In genomic region chr5:68454172-68454571, GRCh38 we compare ENCODE assay signal across 33 cellular contexts.
"Had no signal": no experiment of that assay in that cellular context is flagged by ENCODE, and none has a peak within 500 bp of the region (broad histone marks: within the 10 kb centered on the region; RNA-seq: fewer than 3 reads in every experiment).

No MANE protein-coding gene starts in this region.

- H3K27me3 ChIP-seq: adrenal gland, body of pancreas, brain microvascular endothelial cell, breast epithelium had no signal

- H3K27ac ChIP-seq: adrenal gland, body of pancreas, brain microvascular endothelial cell, breast epithelium, VCaP had no signal

- FAIRE-seq: TTC549 had no signal

- ATAC-seq: activated CD8-positive, alpha-beta T cell treated with anti-CD3 and anti-CD28 coated beads for 36 hours; activated naive CD4-positive, alpha-beta T cell treated with anti-CD3 and anti-CD28 coated beads, Interleukin-2, amount 50 U/mL, for 72 hours; activated T-cell treated with anti-CD3 and anti-CD28 coated beads, Interleukin-2, amount 50 U/mL, for 4 hours; activated T-cell treated with anti-CD3 and anti-CD28 coated beads, Interleukin-2, amount 50 U/mL, for 72 hours; activated T-helper 17 cell treated with anti-CD3 and anti-CD28 coated beads, Interleukin-2, amount 50 U/mL, for 72 hours; body of pancreas had no signal

- H3K36me3 ChIP-seq: adrenal gland, brain microvascular endothelial cell, breast epithelium had no signal

- H3K4me1 ChIP-seq: breast epithelium had no signal

- H3K9me3 ChIP-seq: adrenal gland, body of pancreas, breast epithelium had no signal

- H3K4me3 ChIP-seq: adrenal gland, body of pancreas, breast epithelium had no signal

- DNase-seq: activated B cell treated with CpG ODN at 0.5 μM for 24 hours; activated CD4-positive, alpha-beta memory T cell treated with anti-CD3 and anti-CD28 coated beads for 36 hours; activated CD4-positive, alpha-beta T cell treated with anti-CD3 and anti-CD28 coated beads for 4 hours; activated CD4-positive, alpha-beta T cell treated with anti-CD3 and anti-CD28 coated beads, Interleukin-2, amount 10 ng/mL, durations not matched to agents 24 days and 14 days; activated CD4-positive, alpha-beta T cell treated with anti-CD3 and anti-CD28 coated beads, Interleukin-2, amount 50 U/mL, for 1 hour; activated CD4-positive, alpha-beta T cell treated with anti-CD3 and anti-CD28 coated beads, Interleukin-2, amount 50 U/mL, for 4 hours; activated CD4-positive, CD25-positive, alpha-beta regulatory T cell treated with anti-CD3 and anti-CD28 coated beads, Interleukin-2, amount 50 U/mL, for 72 hours; activated CD8-positive, alpha-beta memory T cell treated with anti-CD3 and anti-CD28 coated beads, Interleukin-2, amount 50 U/mL, for 4 hours; activated CD8-positive, alpha-beta T cell treated with anti-CD3 and anti-CD28 coated beads for 36 hours; activated effector memory CD4-positive, alpha-beta T cell treated with anti-CD3 and anti-CD28 coated beads, Interleukin-2, amount 50 U/mL, for 16 hours; activated gamma-delta T cell treated with Interleukin-2 at 50 U/mL for 16 hours; activated naive CD4-positive, alpha-beta T cell; activated naive CD4-positive, alpha-beta T cell treated with anti-CD3 and anti-CD28 coated beads for 36 hours; activated naive CD4-positive, alpha-beta T cell treated with anti-CD3 and anti-CD28 coated beads, Interleukin-2, amount 50 U/mL, for 16 hours; activated naive CD8-positive, alpha-beta T cell treated with anti-CD3 and anti-CD28 coated beads for 36 hours; activated T-cell treated with anti-CD3 and anti-CD28 coated beads for 4 hours; activated T-cell treated with anti-CD3 and anti-CD28 coated beads, Interleukin-2, amount 50 U/mL, for 1 hour; activated T-cell treated with anti-CD3 and anti-CD28 coated beads, Interleukin-2, amount 50 U/mL, for 4 hours; activated T-cell treated with anti-CD3 and anti-CD28 coated beads, Interleukin-2, amount 50 U/mL, for 72 hours; adrenal gland; amniotic stem cell; aorta; body of pancreas; brain microvascular endothelial cell; central memory CD4-positive, alpha-beta T cell; T-helper 1 cell; T-helper 2 cell; T-helper 9 cell had no signal
